32 cellular contexts compared by ENCODE assay signal in genomic region chr5:57320552-57320951, GRCh38.
"Had no signal": no experiment of that assay in that cellular context is flagged by ENCODE, and none has a peak within 500 bp of the region (broad histone marks: within the 10 kb centered on the region; RNA-seq: fewer than 3 reads in every experiment).

No MANE protein-coding gene starts in this region.

- H3K27ac ChIP-seq: ascending aorta, brain microvascular endothelial cell, breast epithelium, WERI-Rb-1 had no signal

- H3K4me3 ChIP-seq: ascending aorta, breast epithelium had no signal

- H3K36me3 ChIP-seq: ascending aorta, brain microvascular endothelial cell, breast epithelium, WERI-Rb-1 had no signal

- H3K27me3 ChIP-seq: ascending aorta, brain microvascular endothelial cell, breast epithelium had no signal

- H3K9me3 ChIP-seq: ascending aorta, breast epithelium had no signal

- DNase-seq: activated CD4-positive, alpha-beta memory T cell treated with anti-CD3 and anti-CD28 coated beads, Interleukin-2, amount 10 ng/mL, durations not matched to agents 7 days and 5 days; activated CD4-positive, alpha-beta T cell treated with anti-CD3 and anti-CD28 coated beads for 1 hour; activated CD4-positive, alpha-beta T cell treated with anti-CD3 and anti-CD28 coated beads for 36 hours; activated CD4-positive, alpha-beta T cell treated with anti-CD3 and anti-CD28 coated beads for 48 hours; activated CD4-positive, alpha-beta T cell treated with anti-CD3 and anti-CD28 coated beads, Interleukin-2, amount 10 ng/mL, durations not matched to agents 7 days and 5 days; activated CD4-positive, alpha-beta T cell treated with anti-CD3 and anti-CD28 coated beads, Interleukin-2, amount 50 U/mL, for 48 hours; activated CD4-positive, CD25-positive, alpha-beta regulatory T cell; activated CD8-positive, alpha-beta memory T cell treated with anti-CD3 and anti-CD28 coated beads for 24 hours; activated CD8-positive, alpha-beta memory T cell treated with anti-CD3 and anti-CD28 coated beads, Interleukin-2, amount 10 ng/mL, durations not matched to agents 7 days and 5 days; activated CD8-positive, alpha-beta memory T cell treated with anti-CD3 and anti-CD28 coated beads, Interleukin-2, amount 50 U/mL, for 48 hours; activated CD8-positive, alpha-beta T cell treated with anti-CD3 and anti-CD28 coated beads, Interleukin-2, amount 10 ng/mL, durations not matched to agents 7 days and 5 days; activated effector memory CD4-positive, alpha-beta T cell treated with Interleukin-2 at 50 U/mL for 16 hours; activated gamma-delta T cell; activated naive CD4-positive, alpha-beta T cell treated with anti-CD3 and anti-CD28 coated beads, Interleukin-2, amount 10 ng/mL, durations not matched to agents 7 days and 5 days; activated naive CD4-positive, alpha-beta T cell treated with Interleukin-2 at 50 U/mL for 16 hours; activated naive CD8-positive, alpha-beta T cell treated with anti-CD3 and anti-CD28 coated beads, Interleukin-2, amount 10 ng/mL, durations not matched to agents 7 days and 5 days; activated naive CD8-positive, alpha-beta T cell treated with anti-CD3 and anti-CD28 coated beads, Interleukin-2, amount 50 U/mL, for 24 hours; activated T-cell treated with anti-CD3 and anti-CD28 coated beads, Interleukin-2, amount 50 U/mL, for 24 hours; activated T-cell treated with anti-CD3 and anti-CD28 coated beads, Interleukin-2, amount 50 U/mL, for 48 hours; amygdala; anterior cingulate cortex; brain microvascular endothelial cell; central memory CD4-positive, alpha-beta T cell; T-helper 1 cell; T-helper 2 cell; T-helper 9 cell; WERI-Rb-1 had no signal

- FAIRE-seq: TTC549 had no signal

- ATAC-seq: activated CD4-positive, alpha-beta T cell treated with anti-CD3 and anti-CD28 coated beads for 36 hours; activated CD4-positive, CD25-positive, alpha-beta regulatory T cell treated with anti-CD3 and anti-CD28 coated beads, Interleukin-2, amount 50 U/mL, for 24 hours; activated CD8-positive, alpha-beta memory T cell treated with anti-CD3 and anti-CD28 coated beads, Interleukin-2, amount 10 ng/mL, durations not matched to agents 7 days and 5 days; activated CD8-positive, alpha-beta T cell treated with anti-CD3 and anti-CD28 coated beads, Interleukin-2, amount 10 ng/mL, durations not matched to agents 7 days and 5 days; activated naive CD8-positive, alpha-beta T cell treated with anti-CD3 and anti-CD28 coated beads, Interleukin-2, amount 50 U/mL, for 24 hours; WTC11 had no signal

- H3K4me1 ChIP-seq: ascending aorta, breast epithelium had no signal
